Comparison of ENCODE assay signal across 8 cellular contexts in genomic region chr3:101848754-101849713, GRCh38. TPM values are rescaled to one million over a fixed set of nuclear protein-coding genes. Genes with fewer than 3 reads are reported as not detected.
DNase-seq lines count a peak whose midpoint lies in the region; ATAC-seq and TF ChIP-seq lines count a peak whose summit lies in the region.

Gene NFKBIZ, plus strand, starts transcription at chr3:101849514. Its CDS starts 115 bp downstream, at chr3:101849629.

- H2AFZ ChIP-seq in PC-9, result peak within 1 kb of the TSS; percentile 87

- H3K27me3 ChIP-seq in HUES64 (ENCODE audit: insufficient read depth, low read length), result no peaks in the 10 kb centered on the region
- no peaks in the 10 kb centered on the region for H3K27me3 ChIP-seq in PC-9 (ENCODE audit: insufficient read depth, low read depth)
- no peaks in the 10 kb centered on the region for H3K27me3 ChIP-seq in esophagus (ENCODE audit: control insufficient read depth in 1 of 2, insufficient read depth in 2 of 2, low read length in 2 of 2)
- H3K27me3 ChIP-seq in mucosa of rectum (ENCODE audit: control insufficient read depth in 2 of 2, insufficient read depth in 2 of 2, low read length in 2 of 2), result no peaks in the 10 kb centered on the region

- peaks cover 10% of the 10 kb centered on the region; the same call in 1 of the 2 replicates for H4K20me1 ChIP-seq in PC-9 (ENCODE audit: insufficient read depth)

- H3F3A ChIP-seq in PC-9 (ENCODE audit: insufficient read depth, low read depth), result peaks cover 14% of the 10 kb centered on the region

- ATAC-seq in GM21515 (IDR thresholded peaks at IDR 0.05; ENCODE audit: unreplicated experiment), result peak; percentile 73

- peak within 1 kb of the TSS; percentile 89 for H3K4me2 ChIP-seq in PC-9

- H3K27ac ChIP-seq in HUES64 (ENCODE audit: low read depth, low read length) (peak within 1 kb of the TSS; percentile 95), PC-9 (peak within 1 kb of the TSS; percentile 80), esophagus (ENCODE audit: low read depth in 2 of 2, low read length in 1 of 2) (peak within 1 kb of the TSS; percentile 94 to 100), mucosa of rectum (ENCODE audit: low read depth in 2 of 2, low read length in 2 of 2) (peak within 1 kb of the TSS; percentile 96 to 97)

- peaks cover 34% of the 10 kb centered on the region for H3K79me2 ChIP-seq in PC-9 (ENCODE audit: low read depth)

- H3K4me1 ChIP-seq in HUES64 (ENCODE audit: insufficient read depth, low read length), result peaks cover 21% of the 10 kb centered on the region
- H3K4me1 ChIP-seq in PC-9 (replicated peaks; ENCODE audit: insufficient read depth), result peaks cover 24% of the 10 kb centered on the region
- H3K4me1 ChIP-seq in esophagus (ENCODE audit: control insufficient read depth in 2 of 2, insufficient read depth in 2 of 2, low read length in 1 of 2), result peaks cover 0 to 7% of the 10 kb centered on the region in 2 donors
- H3K4me1 ChIP-seq in mucosa of rectum (ENCODE audit: control insufficient read depth in 2 of 2, insufficient read depth in 2 of 2, low read length in 2 of 2), result peaks cover 29 to 37% of the 10 kb centered on the region in 2 donors

- H3K9me2 ChIP-seq in PC-9 (ENCODE audit: insufficient read depth), result peaks cover 4% of the 10 kb centered on the region; the same call in 1 of the 2 replicates

- peaks cover 25% of the 10 kb centered on the region for H3K36me3 ChIP-seq in HUES64 (ENCODE audit: insufficient read depth, low read length)
- H3K36me3 ChIP-seq in PC-9 (ENCODE audit: low read depth), result peaks cover 29% of the 10 kb centered on the region
- H3K36me3 ChIP-seq in esophagus (ENCODE audit: control insufficient read depth in 2 of 2, insufficient read depth in 2 of 2, low read length in 1 of 2), result peaks cover 0 to 9% of the 10 kb centered on the region in 2 donors
- H3K36me3 ChIP-seq in mucosa of rectum (ENCODE audit: control insufficient read depth in 2 of 2, insufficient read depth in 2 of 2, low read length in 2 of 2), result peaks cover 18 to 22% of the 10 kb centered on the region in 2 donors

- DNase-seq in D341Med (ENCODE audit: low spot score), result peak; percentile 93
- DNase-seq in PC-9, result peak; percentile 91 to 99
- DNase-seq in activated T-cell treated with anti-CD3 and anti-CD28 coated beads, Interleukin-2, amount 50 U/mL, for 1 hour, result peak; percentile 92
- peak; percentile 96 for DNase-seq in stimulated activated CD8-positive, alpha-beta memory T cell treated with anti-CD3 and anti-CD28 coated beads, Interleukin-4, amount 100 ng/mL, for 48 hours

- no peaks in the 10 kb centered on the region for H3K9me3 ChIP-seq in HUES64 (ENCODE audit: insufficient read depth, low read depth, low read length)
- no peaks in the 10 kb centered on the region for H3K9me3 ChIP-seq in PC-9 (ENCODE audit: insufficient read depth, low read depth)
- no peaks in the 10 kb centered on the region for H3K9me3 ChIP-seq in esophagus (ENCODE audit: control insufficient read depth in 2 of 2, insufficient read depth in 1 of 2, low read depth in 1 of 2, low read length in 1 of 2)
- H3K9me3 ChIP-seq in mucosa of rectum (ENCODE audit: control insufficient read depth in 2 of 2, low read length in 2 of 2), result no peaks in the 10 kb centered on the region

- POLR2A ChIA-PET in PC-9 (lab: Charles Lee; ENCODE audit: unreplicated experiment), result interaction anchor here (0.5 to 1.7 kb wide), 12 partner anchors 22 to 376 kb away, joined by 3 to 20 read pairs (median 5); no protein-coding TSS in a partner anchor

- TF ChIP-seq CTCF in PC-9 (conservative IDR thresholded peaks at IDR 0.05), result no peak

- intact Hi-C loops in PC-9 (cut with micrococcal nuclease; ENCODE audit: unreplicated experiment), result loop anchor here (1.0 to 5.0 kb wide), 6 partner anchors 22 to 376 kb away; partner anchors contain the start of gene ZBTB11

- WGBS in HUES64, result 2% methylated on average over 95 of the region's 95 CpGs
- WGBS in esophagus, 2 donors, result 1 to 2% methylated on average over 69 to 95 of the region's 95 CpGs

- peak within 1 kb of the TSS; percentile 63 for H3K9ac ChIP-seq in HUES64 (ENCODE audit: low read depth, low read length)
- peak within 1 kb of the TSS; percentile 83 to 98 for H3K9ac ChIP-seq in mucosa of rectum (ENCODE audit: low read depth in 1 of 2, low read length in 2 of 2)

- CTCF ChIA-PET in PC-9 (lab: Charles Lee), result interaction anchor here (0.5 kb wide), 1 partner anchor 102 kb away, joined by 6 read pairs; no protein-coding TSS in a partner anchor

- BruUV-seq in PC-9 (replicated peaks; lab: Mats Ljungman, UMichigan), result TSS peak; percentile 87

- peak within 1 kb of the TSS; percentile 66 for H3K4me3 ChIP-seq in HUES64 (ENCODE audit: low read length)
- H3K4me3 ChIP-seq in PC-9, result peak within 1 kb of the TSS; percentile 88
- H3K4me3 ChIP-seq in esophagus (ENCODE audit: low read depth in 1 of 2, low read length in 2 of 2), result peak within 1 kb of the TSS; percentile 84 to 96
- peak within 1 kb of the TSS; percentile 94 for H3K4me3 ChIP-seq in mucosa of rectum (ENCODE audit: low read length in 2 of 2)

RNA-seq across cellular contexts. Expression of gene NFKBIZ, which starts in this region (rescaled TPM):
- polyA plus RNA-seq in HUES64 (2013, experiment 1 of 2), result 3.7 TPM
- polyA plus RNA-seq in HUES64 (2013, experiment 2 of 2), result 4.5 TPM
- 44.9 and 57.7 TPM in 2 replicates for total RNA-seq in PC-9 (2021)
- polyA plus RNA-seq in esophagus, result 10 to 100 TPM; 14.4 to 30.3 TPM

Comparison
In these comparisons a context has a peak if more than half of its experiments do, and no peak if none do; other contexts are left out.
1. Peak in every context shown above with its lines: DNase-seq, ATAC-seq, H3K4me3 ChIP-seq and H3K27ac ChIP-seq.